In the genomic region with DNA sequence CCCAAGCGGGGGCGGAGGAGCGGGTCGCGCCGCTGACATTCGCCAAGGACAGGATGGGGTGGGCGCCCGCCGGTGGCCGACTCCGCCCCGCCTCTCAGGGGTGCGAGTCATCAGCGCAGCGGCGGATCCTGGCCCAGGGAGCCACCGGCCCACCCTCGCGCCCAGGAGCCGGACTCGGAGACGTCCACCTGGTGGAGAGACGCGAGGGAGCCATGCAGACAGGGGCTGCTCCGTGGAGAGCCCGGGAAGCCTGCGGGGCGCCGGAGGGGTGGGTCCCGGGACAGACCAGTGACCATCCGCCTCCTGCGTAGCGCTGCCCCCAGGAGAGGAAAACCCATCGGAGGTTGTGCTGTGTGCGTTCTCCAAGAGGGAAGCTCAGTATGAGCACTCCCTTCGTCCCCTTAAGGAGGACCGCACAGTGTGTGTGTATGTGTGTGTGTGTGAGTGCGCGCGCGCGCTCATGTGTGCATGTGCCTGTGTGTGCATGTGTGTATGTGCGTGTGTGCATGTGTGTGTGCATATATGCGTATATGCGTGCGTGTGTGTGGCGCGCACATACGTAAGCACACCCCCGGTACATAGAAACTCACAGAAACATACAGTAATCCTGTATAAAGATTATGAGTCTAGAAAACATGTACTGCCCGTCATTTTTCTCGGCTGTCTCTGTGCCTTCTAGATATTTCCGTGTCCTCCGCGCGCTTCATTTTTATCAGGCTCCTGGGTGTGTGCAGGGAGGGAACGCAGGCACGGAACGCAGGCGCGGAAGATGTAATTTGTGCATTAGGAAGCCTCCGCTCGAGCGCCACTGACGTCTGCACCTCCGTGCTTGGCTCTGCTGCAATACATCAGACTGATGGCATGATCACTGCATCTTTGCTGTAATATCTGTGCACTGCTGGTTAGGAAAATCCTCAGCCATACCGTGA, we compare ENCODE assay signal across 8 cellular contexts.
DNase-seq lines count a peak whose midpoint lies in the region; ATAC-seq and TF ChIP-seq lines count a peak whose summit lies in the region.

No MANE protein-coding gene starts in this region.

- H3K27ac Mint-ChIP-seq in progenitor cell of endocrine pancreas: no peak overlapping the region

- no peaks in the 10 kb centered on the region for H3K36me3 ChIP-seq in SK-N-SH (replicated peaks in 1 of 2; ENCODE audit: control insufficient read depth in 1 of 2, insufficient read depth in 2 of 2, low read length in 1 of 2)
- no peaks in the 10 kb centered on the region for H3K36me3 ChIP-seq in heart right ventricle
- no peaks in the 10 kb centered on the region for H3K36me3 ChIP-seq in prostate gland
- no peaks in the 10 kb centered on the region for H3K36me3 ChIP-seq in PC-9 (ENCODE audit: low read depth)

- H3K79me2 ChIP-seq in SK-N-SH (ENCODE audit: insufficient read depth): no peaks in the 10 kb centered on the region
- no peaks in the 10 kb centered on the region for H3K79me2 ChIP-seq in PC-9 (ENCODE audit: low read depth)

- H3K9me3 Mint-ChIP-seq in progenitor cell of endocrine pancreas (ENCODE audit: low read depth): no peaks in the 10 kb centered on the region

- TF ChIP-seq RAD21 in SK-N-SH (IDR thresholded peaks at IDR 0.05; ENCODE audit: low read length): no peak; the same call in 1 of the 2 replicates

- H3F3A ChIP-seq in SK-N-SH (replicated peaks; ENCODE audit: insufficient read depth) (no peaks in the 10 kb centered on the region), PC-9 (ENCODE audit: insufficient read depth, low read depth) (no peaks in the 10 kb centered on the region)

- no peak for TF ChIP-seq POLR2A in prostate gland (IDR thresholded peaks at IDR 0.05)

- DNase-seq in ELF-1 (ENCODE audit: low read depth, low spot score) (peak; percentile 50), SK-N-SH (peak; percentile 75), heart right ventricle (peak in 1 of 2 donors; percentile 30), progenitor cell of endocrine pancreas (ENCODE audit: low spot score, unreplicated experiment) (peak; percentile 30), prostate gland (ENCODE audit: low spot score) (no peak), SIG-M5 (lab: John Stamatoyannopoulos, UW) (no peak), PC-9 (no peak)

- H3K4me3 ChIP-seq in SK-N-SH (ENCODE audit: low read depth in 2 of 2, low read length in 1 of 2): peak overlapping the region; percentile 41; a peak in 2 of 4 replicates
- H3K4me3 ChIP-seq in heart right ventricle: peak overlapping the region in 9 of 10 donors; percentile 8 to 51 (median 41)
- H3K4me3 ChIP-seq in prostate gland: peak overlapping the region in 1 of 2 donors; percentile 2
- no peak overlapping the region for H3K4me3 ChIP-seq in PC-9

- peak overlapping the region; percentile 60 for H3K4me3 Mint-ChIP-seq in progenitor cell of endocrine pancreas (ENCODE audit: low read depth)

- no peak for TF ChIP-seq EP300 in SK-N-SH (IDR thresholded peaks at IDR 0.05; ENCODE audit: borderline replicate concordance in 1 of 2, low read depth in 1 of 2, low read length in 1 of 2)

- no peak for TF ChIP-seq CTCF in SK-N-SH (IDR thresholded peaks at IDR 0.05)
- peak in 1 of 9 donors; percentile 8 for TF ChIP-seq CTCF in heart right ventricle (IDR thresholded peaks at IDR 0.05)
- TF ChIP-seq CTCF in progenitor cell of endocrine pancreas (IDR thresholded peaks at IDR 0.05; ENCODE audit: unreplicated experiment): peak; percentile 44
- TF ChIP-seq CTCF in prostate gland (IDR thresholded peaks at IDR 0.05): no peak
- no peak for TF ChIP-seq CTCF in PC-9 (conservative IDR thresholded peaks at IDR 0.05)

- H3K9me2 ChIP-seq in SK-N-SH (no peaks in the 10 kb centered on the region), PC-9 (ENCODE audit: insufficient read depth) (no peaks in the 10 kb centered on the region)

- H4K20me1 ChIP-seq in SK-N-SH (ENCODE audit: insufficient read depth) (no peaks in the 10 kb centered on the region), PC-9 (ENCODE audit: insufficient read depth) (no peaks in the 10 kb centered on the region)

- H3K9ac ChIP-seq in SK-N-SH: no peak overlapping the region

- H3K4me1 Mint-ChIP-seq in progenitor cell of endocrine pancreas (ENCODE audit: low read depth): peaks cover 14% of the 10 kb centered on the region

- H3K4me2 ChIP-seq in SK-N-SH: peak overlapping the region; percentile 57; the same call in 1 of the 2 replicates
- no peak overlapping the region for H3K4me2 ChIP-seq in PC-9

- WGBS in SK-N-SH (ENCODE audit: low lambda C conversion rate): 2% methylated on average over 36 of the region's 68 CpGs
- 1 to 2% methylated on average over 68 of the region's 68 CpGs for WGBS in heart right ventricle, 2 donors
- whole genome bisulfite sequencing in prostate gland: 2% methylated on average over 68 of the region's 68 CpGs

- POLR2A ChIA-PET in SK-N-SH (lab: Yijun Ruan, JAX) (no interaction called here), PC-9 (lab: Charles Lee; ENCODE audit: unreplicated experiment) (no interaction called here)

- H2AFZ ChIP-seq in SK-N-SH (ENCODE audit: low read depth): no peak overlapping the region
- H2AFZ ChIP-seq in PC-9: no peak overlapping the region

- H3K27me3 Mint-ChIP-seq in progenitor cell of endocrine pancreas: peaks cover 76% of the 10 kb centered on the region

- CTCF ChIA-PET in SK-N-SH (lab: Yijun Ruan, JAX): interaction anchor here (0.8 to 2.8 kb wide), 9 partner anchors 16 to 119 kb away, joined by 3 to 14 read pairs (median 4); no protein-coding TSS in a partner anchor
- CTCF ChIA-PET in PC-9 (lab: Charles Lee): no interaction called here

- H3K9me3 ChIP-seq in SK-N-SH: no peaks in the 10 kb centered on the region
- no peaks in the 10 kb centered on the region for H3K9me3 ChIP-seq in heart right ventricle
- no peaks in the 10 kb centered on the region for H3K9me3 ChIP-seq in prostate gland
- no peaks in the 10 kb centered on the region for H3K9me3 ChIP-seq in PC-9 (ENCODE audit: insufficient read depth, low read depth)

- ATAC-seq in heart right ventricle: peak in 2 of 8 donors; percentile 12 to 27
- ATAC-seq in HG03025 (IDR thresholded peaks at IDR 0.05; ENCODE audit: low FRiP score, unreplicated experiment): no peak

- no peaks in the 10 kb centered on the region for H3K36me3 Mint-ChIP-seq in progenitor cell of endocrine pancreas (ENCODE audit: insufficient read depth)

- H3K27me3 ChIP-seq in SK-N-SH (ENCODE audit: insufficient read depth) (no peaks in the 10 kb centered on the region; the same call in 1 of the 2 replicates), heart right ventricle (peaks cover 5 to 83% (median 78%) of the 10 kb centered on the region in 7 donors), prostate gland (replicated peaks; ENCODE audit: insufficient read depth) (peaks cover 31% of the 10 kb centered on the region), PC-9 (ENCODE audit: insufficient read depth, low read depth) (peaks cover 56% of the 10 kb centered on the region)

- H3K4me1 ChIP-seq in SK-N-SH (ENCODE audit: control insufficient read depth in 1 of 2, insufficient read depth in 2 of 2, low read depth in 1 of 2, low read length in 1 of 2): peaks cover 0 to 38% of the 10 kb centered on the region in 2 experiments; a peak in 2 of 4 replicates
- H3K4me1 ChIP-seq in heart right ventricle: peaks cover 4 to 45% (median 28%) of the 10 kb centered on the region in 9 donors
- no peaks in the 10 kb centered on the region for H3K4me1 ChIP-seq in prostate gland (replicated peaks)
- no peaks in the 10 kb centered on the region for H3K4me1 ChIP-seq in PC-9 (replicated peaks; ENCODE audit: insufficient read depth)

- BruUV-seq in PC-9 (replicated peaks; lab: Mats Ljungman, UMichigan): no TSS peak

- intact Hi-C loops in heart right ventricle (cut with DNase I) (loop anchor here in 2 of 10 donors (5.0 to 10.0 kb wide), 2 partner anchors 86 to 89 kb away; no protein-coding TSS in a partner anchor), prostate gland (cut with DNase I) (no loop called here), PC-9 (cut with micrococcal nuclease; ENCODE audit: unreplicated experiment) (no loop called here)

- H3K27ac ChIP-seq in SK-N-SH (ENCODE audit: low read depth in 2 of 2, low read length in 1 of 2) (peak overlapping the region in 1 of 2 experiments; percentile 24; a peak in 1 of 4 replicates), heart right ventricle (peak overlapping the region in 1 of 10 donors; percentile 46), prostate gland (no peak overlapping the region), PC-9 (no peak overlapping the region)

TF ChIP-seq in SK-N-SH, 30 proteins besides CTCF, POLR2A, EP300 and RAD21:
- TF ChIP-seq IRF3 (IDR thresholded peaks at IDR 0.05; ENCODE audit: low read depth, low read length): no peak
- peak; percentile 60; the same call in 1 of the 2 replicates for TF ChIP-seq MXI1 (IDR thresholded peaks at IDR 0.05; ENCODE audit: low read depth, low read length)
- peak; percentile 17; the same call in 1 of the 2 replicates for TF ChIP-seq FOXJ3 (CRISPR knock-in tag; IDR thresholded peaks at IDR 0.05)
- peak; percentile 3; the same call in 1 of the 2 replicates for TF ChIP-seq NRF1 (IDR thresholded peaks at IDR 0.05; ENCODE audit: low read depth, low read length)

Comparison
In these comparisons a context has a peak if more than half of its experiments do, and no peak if none do; other contexts are left out.
1. DNase-seq: peak in ELF-1 (single experiment), SK-N-SH (single experiment) and progenitor cell of endocrine pancreas (single experiment); none in prostate gland (single experiment), SIG-M5 (single experiment) and PC-9 (0 of 2).